ENCODE assay signal across 16 cellular contexts in the genomic region with DNA sequence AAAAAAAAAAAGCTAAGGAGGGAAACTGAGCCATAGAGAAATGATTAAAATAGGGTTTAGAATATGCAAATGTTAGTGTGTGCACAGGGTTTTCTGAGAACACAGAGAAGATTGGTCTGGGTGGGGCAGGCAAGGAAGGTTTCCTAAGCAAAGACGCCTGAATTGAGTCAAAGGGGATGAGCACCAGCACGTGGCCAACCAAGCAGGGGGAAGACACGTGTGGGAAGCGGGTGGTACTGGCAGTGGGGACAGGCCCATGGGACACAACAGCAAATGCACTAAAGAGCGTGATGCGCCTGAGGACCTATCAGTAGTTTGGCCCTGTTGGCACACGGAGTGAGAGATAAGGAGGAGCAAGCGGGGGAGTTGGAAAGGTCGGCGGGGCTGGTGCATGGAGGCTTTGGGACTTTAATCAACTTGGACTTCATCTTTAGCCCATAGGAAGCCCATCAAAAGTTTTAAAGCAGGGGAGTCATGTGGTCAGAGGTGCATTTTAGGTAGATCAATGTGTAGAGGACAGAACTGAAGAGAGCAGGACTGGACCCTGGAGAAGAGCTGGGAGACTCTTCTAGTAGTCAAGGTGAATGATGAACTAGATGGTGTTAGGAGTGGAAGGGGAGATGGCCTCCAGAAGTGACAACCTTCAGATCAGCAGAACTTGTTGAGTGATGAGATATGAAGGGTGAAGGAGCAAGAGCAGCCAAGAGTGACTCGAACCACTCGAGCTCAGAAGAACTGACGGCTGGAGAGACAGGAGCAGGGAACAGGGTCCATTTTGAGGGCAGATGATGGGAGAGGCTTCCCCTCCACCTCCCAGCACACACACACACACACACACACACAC.
"Had no signal": no experiment of that assay in that cellular context is flagged by ENCODE, and none has a peak within 500 bp of the region (broad histone marks: within the 10 kb centered on the region; RNA-seq: fewer than 3 reads in every experiment).

No MANE protein-coding gene starts in this region.

- H3K27me3 ChIP-seq: gastrocnemius medialis had no signal

- H3K9me3 ChIP-seq: gastrocnemius medialis, thoracic aorta had no signal

- ATAC-seq: activated CD4-positive, CD25-positive, alpha-beta regulatory T cell treated with anti-CD3 and anti-CD28 coated beads, Interleukin-2, amount 50 U/mL, for 24 hours; activated CD8-positive, alpha-beta memory T cell treated with anti-CD3 and anti-CD28 coated beads, Interleukin-2, amount 10 ng/mL, durations not matched to agents 7 days and 5 days; activated naive CD4-positive, alpha-beta T cell treated with anti-CD3 and anti-CD28 coated beads, Interleukin-2, amount 50 U/mL, for 72 hours; gastrocnemius medialis had no signal

- H3K9me3 Mint-ChIP-seq: activated naive CD4-positive, alpha-beta T cell treated with anti-CD3 and anti-CD28 coated beads, Interleukin-2, amount 50 U/mL, for 72 hours; activated T-cell treated with anti-CD3 and anti-CD28 coated beads, Interleukin-2, amount 50 U/mL, for 24 hours; natural killer cell treated with Interleukin-12 subunit alpha and Interleukin-12 subunit beta and Interleukin-15 and Interleukin-18, amount 100 ng/mL, for 72 hours; stimulated activated naive CD8-positive, alpha-beta T cell treated with anti-CD3 and anti-CD28 coated beads, Interleukin-15, Interleukin-2, amounts not matched to agents 100 ng/mL and 50 ng/mL, for 24 hours had no signal

- H3K36me3 Mint-ChIP-seq: activated CD8-positive, alpha-beta memory T cell treated with anti-CD3 and anti-CD28 coated beads, Interleukin-2, amount 10 ng/mL, durations not matched to agents 7 days and 5 days; activated naive CD4-positive, alpha-beta T cell treated with anti-CD3 and anti-CD28 coated beads, Interleukin-2, amount 50 U/mL, for 72 hours; brain; natural killer cell treated with Interleukin-12 subunit alpha and Interleukin-12 subunit beta and Interleukin-15 and Interleukin-18, amount 100 ng/mL, for 72 hours had no signal

- H3K27ac Mint-ChIP-seq: activated CD8-positive, alpha-beta memory T cell treated with anti-CD3 and anti-CD28 coated beads, Interleukin-2, amount 10 ng/mL, durations not matched to agents 7 days and 5 days; activated naive CD4-positive, alpha-beta T cell treated with anti-CD3 and anti-CD28 coated beads, Interleukin-2, amount 50 U/mL, for 72 hours; activated T-cell treated with anti-CD3 and anti-CD28 coated beads, Interleukin-2, amount 50 U/mL, for 24 hours; natural killer cell treated with Interleukin-12 subunit alpha and Interleukin-12 subunit beta and Interleukin-15 and Interleukin-18, amount 100 ng/mL, for 72 hours; stimulated activated naive CD8-positive, alpha-beta T cell treated with anti-CD3 and anti-CD28 coated beads, Interleukin-15, Interleukin-2, amounts not matched to agents 100 ng/mL and 50 ng/mL, for 24 hours had no signal

- FAIRE-seq: kidney, urothelium cell line had no signal

- H3K36me3 ChIP-seq: gastrocnemius medialis, thoracic aorta had no signal

- H3K4me1 Mint-ChIP-seq: activated CD8-positive, alpha-beta memory T cell treated with anti-CD3 and anti-CD28 coated beads, Interleukin-2, amount 10 ng/mL, durations not matched to agents 7 days and 5 days had no signal

- H3K4me3 ChIP-seq: gastrocnemius medialis, thoracic aorta had no signal

- DNase-seq: activated CD4-positive, alpha-beta T cell treated with anti-CD3 and anti-CD28 coated beads, Interleukin-2, amount 50 U/mL, for 4 hours; activated CD8-positive, alpha-beta memory T cell treated with anti-CD3 and anti-CD28 coated beads, Interleukin-2, amount 10 ng/mL, durations not matched to agents 7 days and 5 days; activated effector memory CD4-positive, alpha-beta T cell treated with Interleukin-2 at 50 U/mL for 16 hours; activated T-cell treated with anti-CD3 and anti-CD28 coated beads, Interleukin-2, amount 50 U/mL, for 24 hours; amniotic stem cell; gastrocnemius medialis; kidney; stimulated activated CD4-positive, alpha-beta T cell treated with anti-CD3 and anti-CD28 coated beads, Interleukin-15, amount 100 ng/mL, for 24 hours; stimulated activated CD4-positive, alpha-beta T cell treated with anti-CD3 and anti-CD28 coated beads, Interleukin-4, amount 100 ng/mL, for 24 hours had no signal

- H3K4me3 Mint-ChIP-seq: activated CD8-positive, alpha-beta memory T cell treated with anti-CD3 and anti-CD28 coated beads, Interleukin-2, amount 10 ng/mL, durations not matched to agents 7 days and 5 days; activated T-cell treated with anti-CD3 and anti-CD28 coated beads, Interleukin-2, amount 50 U/mL, for 24 hours; brain; natural killer cell treated with Interleukin-12 subunit alpha and Interleukin-12 subunit beta and Interleukin-15 and Interleukin-18, amount 100 ng/mL, for 72 hours; stimulated activated naive CD8-positive, alpha-beta T cell treated with anti-CD3 and anti-CD28 coated beads, Interleukin-15, Interleukin-2, amounts not matched to agents 100 ng/mL and 50 ng/mL, for 24 hours had no signal
